In genomic region chr14:55297611-55298323, GRCh38 we compare ENCODE assay signal across 10 cellular contexts. TPM values are rescaled to one million over a fixed set of nuclear protein-coding genes. Genes with fewer than 3 reads are reported as not detected.
DNase-seq lines count a peak whose midpoint lies in the region; ATAC-seq and TF ChIP-seq lines count a peak whose summit lies in the region.
"Had no signal": no experiment of that assay in that cellular context is flagged by ENCODE, and none has a peak within 500 bp of the region (broad histone marks: within the 10 kb centered on the region; RNA-seq: fewer than 3 reads in every experiment).

No MANE protein-coding gene starts in this region.

- intact Hi-C loops in Calu3 (cut with micrococcal nuclease; ENCODE audit: unreplicated experiment): no loop called here

- peak; percentile 62 for ATAC-seq in GM21723 (IDR thresholded peaks at IDR 0.05; ENCODE audit: unreplicated experiment)
- peak; percentile 45 for ATAC-seq in left lobe of liver

- H3K27ac Mint-ChIP-seq in Calu3 (ENCODE audit: unreplicated experiment): no peak overlapping the region

- CTCF ChIA-PET in Calu3 (lab: Charles Lee): interaction anchor here (0.7 to 1.0 kb wide), 5 partner anchors 9 to 131 kb away, joined by 3 to 10 read pairs (median 4); no protein-coding TSS in a partner anchor

- peaks cover 12% of the 10 kb centered on the region for H3K36me3 Mint-ChIP-seq in Calu3 (ENCODE audit: insufficient read depth, unreplicated experiment)

- no peaks in the 10 kb centered on the region for H3K27me3 Mint-ChIP-seq in Calu3 (ENCODE audit: unreplicated experiment)

- no TSS peak for BruUV-seq in Calu3 (replicated peaks; lab: Mats Ljungman, UMichigan)

- TF ChIP-seq CTCF in Calu3 (IDR thresholded peaks at IDR 0.05; ENCODE audit: unreplicated experiment) (no peak), VCaP (conservative IDR thresholded peaks at IDR 0.05) (peak; percentile 62)

- H3K9me3 Mint-ChIP-seq in Calu3 (ENCODE audit: low read depth, unreplicated experiment): no peaks in the 10 kb centered on the region

- peaks cover 16% of the 10 kb centered on the region for H3K4me1 Mint-ChIP-seq in Calu3 (ENCODE audit: low read depth, unreplicated experiment)

- peak; percentile 62 for DNase-seq in Calu3
- DNase-seq in left lobe of liver (ENCODE audit: low spot score): no peak
- no peak for DNase-seq in NCI-H2107 treated with DMSO at 0.1 percent for 48 hours (lab: John Stamatoyannopoulos, UW; ENCODE audit: unreplicated experiment)
- no peak for DNase-seq in NCI-H1436 (lab: John Stamatoyannopoulos, UW)
- DNase-seq in KG1 (lab: John Stamatoyannopoulos, UW): no peak
- no peak for DNase-seq in NCI-H82 treated with DMSO at 0.1 percent for 48 hours (lab: John Stamatoyannopoulos, UW; ENCODE audit: unreplicated experiment)
- DNase-seq: NCI-H2081 had no signal

- H3K4me3 Mint-ChIP-seq in Calu3 (ENCODE audit: low read depth, unreplicated experiment): peak overlapping the region; percentile 36

- no peak overlapping the region for H3K27ac ChIP-seq in VCaP
- H3K27ac ChIP-seq: thoracic aorta had no signal

RNA-seq across cellular contexts. Expression of gene FBXO34, which starts 26.5 kb away (rescaled TPM):
- total RNA-seq in Calu3 (2022) (30.0 and 34.5 TPM in 2 replicates), left lobe of liver (5.8 TPM)
